23 cellular contexts compared by ENCODE assay signal in the genomic region with DNA sequence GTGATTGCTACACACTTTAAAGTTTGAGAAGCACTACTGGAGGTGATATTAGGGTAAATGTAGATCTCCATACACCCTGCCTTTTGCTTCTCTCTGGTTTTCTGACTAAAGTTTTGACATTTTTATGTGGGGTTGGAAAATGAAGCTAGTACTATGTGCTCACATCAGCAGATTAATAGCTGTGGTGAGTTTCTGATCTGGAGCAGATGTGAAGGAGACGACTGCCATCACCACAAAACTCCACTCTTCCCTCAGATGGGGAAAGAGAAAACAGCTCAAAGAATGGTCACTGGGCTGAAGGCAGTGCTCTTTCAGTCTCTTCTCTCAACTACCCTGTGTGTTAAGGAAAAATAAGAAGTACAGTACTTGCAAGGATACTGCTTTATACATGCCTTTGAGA.
"Had no signal": no experiment of that assay in that cellular context is flagged by ENCODE, and none has a peak within 500 bp of the region (broad histone marks: within the 10 kb centered on the region; RNA-seq: fewer than 3 reads in every experiment).

No MANE protein-coding gene starts in this region.

- ATAC-seq: gastrocnemius medialis; left ventricle myocardium superior; lower lobe of right lung; naive thymus-derived CD8-positive, alpha-beta T cell; stimulated activated memory B cell treated with anti-CD40 and anti-IgM and Interleukin-4, amounts not matched to agents 10 μg/mL and 1 μg/mL and 100 μg/mL, for 72 hours; stimulated activated naive CD8-positive, alpha-beta T cell treated with anti-CD3 and anti-CD28 coated beads, Interleukin-15, Interleukin-2, amounts not matched to agents 100 U/mL and 50 U/mL, for 24 hours had no signal

- DNase-seq: colonic mucosa; dermis blood vessel endothelial cell; effector memory CD4-positive, alpha-beta T cell; foreskin fibroblast; gastrocnemius medialis; head of caudate nucleus; left ventricle myocardium superior; lower lobe of right lung; naive thymus-derived CD8-positive, alpha-beta T cell; nephron progenitor cell; nucleus accumbens; spleen; stimulated activated CD4-positive, alpha-beta T cell treated with anti-CD3 and anti-CD28 coated beads, Interleukin-4, amount 100 ng/mL, for 4 hours; stimulated activated naive CD8-positive, alpha-beta T cell treated with anti-CD3 and anti-CD28 coated beads, Interleukin-15, Interleukin-2, amounts not matched to agents 100 U/mL and 50 U/mL, for 24 hours; substantia nigra; testis; tibial artery had no signal

- H3K4me3 Mint-ChIP-seq: naive thymus-derived CD8-positive, alpha-beta T cell; nephron progenitor cell; stimulated activated memory B cell treated with anti-CD40 and anti-IgM and Interleukin-4, amounts not matched to agents 10 μg/mL and 1 μg/mL and 100 μg/mL, for 72 hours; type B pancreatic cell had no signal

- H3K9me3 Mint-ChIP-seq: stimulated activated memory B cell treated with anti-CD40 and anti-IgM and Interleukin-4, amounts not matched to agents 10 μg/mL and 1 μg/mL and 100 μg/mL, for 72 hours; type B pancreatic cell had no signal

- H3K27me3 ChIP-seq: colonic mucosa, esophagus muscularis mucosa, gastrocnemius medialis, right atrium auricular region, spleen, testis, tibial artery had no signal

- H3K36me3 ChIP-seq: colonic mucosa, prostate gland had no signal

- H3K4me1 Mint-ChIP-seq: nephron progenitor cell; stimulated activated memory B cell treated with anti-CD40 and anti-IgM and Interleukin-4, amounts not matched to agents 10 μg/mL and 1 μg/mL and 100 μg/mL, for 72 hours had no signal

- H3K27ac Mint-ChIP-seq: naive thymus-derived CD8-positive, alpha-beta T cell; nephron progenitor cell; stimulated activated memory B cell treated with anti-CD40 and anti-IgM and Interleukin-4, amounts not matched to agents 10 μg/mL and 1 μg/mL and 100 μg/mL, for 72 hours; type B pancreatic cell had no signal

- H3K9me3 ChIP-seq: colonic mucosa, esophagus muscularis mucosa, gastrocnemius medialis, lower lobe of right lung, prostate gland, right atrium auricular region, spleen, testis, tibial artery had no signal

- H3K4me3 ChIP-seq: colonic mucosa, esophagus muscularis mucosa, gastrocnemius medialis, lower lobe of right lung, prostate gland, right atrium auricular region, skin epidermis, spleen, testis, tibial artery had no signal

- H3K4me1 ChIP-seq: colonic mucosa, esophagus muscularis mucosa, gastrocnemius medialis, lower lobe of right lung, prostate gland, right atrium auricular region, testis, tibial artery had no signal

- H3K27ac ChIP-seq: colonic mucosa, esophagus muscularis mucosa, gastrocnemius medialis, lower lobe of right lung, prostate gland, right atrium auricular region, spleen, testis, tibial artery had no signal

- H3K27me3 Mint-ChIP-seq: naive thymus-derived CD8-positive, alpha-beta T cell; stimulated activated memory B cell treated with anti-CD40 and anti-IgM and Interleukin-4, amounts not matched to agents 10 μg/mL and 1 μg/mL and 100 μg/mL, for 72 hours; type B pancreatic cell had no signal
